ENCODE assay signal across 8 cellular contexts in the genomic region with DNA sequence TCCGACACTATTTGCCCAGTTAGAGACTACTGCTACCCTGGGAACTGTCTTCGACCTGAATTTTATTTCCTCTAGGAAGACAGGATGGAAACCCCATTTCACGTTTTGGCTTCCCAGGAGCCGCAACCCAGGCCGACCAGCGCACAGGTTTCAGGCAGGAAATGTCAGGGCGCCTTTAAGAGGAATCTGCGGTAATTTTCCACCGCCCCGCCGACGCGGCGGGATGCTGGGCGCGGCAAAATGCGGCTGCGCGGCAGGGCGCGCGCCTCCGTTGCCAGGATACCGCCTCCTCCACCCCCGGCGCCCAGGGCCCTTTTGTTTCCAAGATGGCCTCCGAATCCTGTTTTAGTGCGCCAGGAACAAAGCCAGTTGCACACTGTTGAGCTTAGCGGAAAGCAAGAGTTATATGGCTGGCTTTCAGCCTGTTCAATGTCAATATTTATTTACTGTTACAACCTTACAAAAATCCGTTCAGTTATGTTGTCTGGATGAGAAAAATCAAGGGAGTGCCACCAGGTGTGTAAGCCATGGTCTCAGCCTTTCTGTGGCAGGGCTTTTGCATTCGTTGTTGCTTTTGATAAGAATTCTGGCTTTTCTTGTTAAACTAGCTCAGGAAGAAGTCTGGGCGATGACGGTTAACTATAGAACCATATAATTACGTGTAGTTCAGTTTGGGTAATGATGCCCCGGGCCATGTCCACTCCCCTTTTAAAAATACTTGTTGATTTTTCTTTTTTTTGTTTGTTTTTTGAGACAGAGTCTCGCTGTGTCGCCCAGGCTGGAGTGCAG.
DNase-seq lines count a peak whose midpoint lies in the region; ATAC-seq and TF ChIP-seq lines count a peak whose summit lies in the region.

No MANE protein-coding gene starts in this region.

- peak overlapping the region; percentile 92 to 98 (median 97) for H3K27ac Mint-ChIP-seq in CD14-positive monocyte
- H3K27ac Mint-ChIP-seq in dendritic cell treated with granulocyte-macrophage colony-stimulating factor and Interleukin-4, amounts not matched to agents 40 ng/mL and 50 ng/mL, for 4 days: peak overlapping the region; percentile 97

- peak overlapping the region; percentile 77 to 89 for H3K27ac ChIP-seq in liver (ENCODE audit: low read depth in 1 of 2, low read length in 2 of 2)

- H3K9me3 ChIP-seq in liver (ENCODE audit: control insufficient read depth in 4 of 4, low read length in 3 of 4): no peaks in the 10 kb centered on the region

- H3K4me1 Mint-ChIP-seq in CD14-positive monocyte: peaks cover 30% of the 10 kb centered on the region
- H3K4me1 Mint-ChIP-seq in dendritic cell treated with granulocyte-macrophage colony-stimulating factor and Interleukin-4, amounts not matched to agents 40 ng/mL and 50 ng/mL, for 4 days (ENCODE audit: low read depth): peaks cover 41% of the 10 kb centered on the region

- peak overlapping the region; percentile 23 to 71 (median 38) for H3K4me3 ChIP-seq in liver (ENCODE audit: low read depth in 1 of 3, low read length in 3 of 3)

- peak; percentile 24 to 38 for TF ChIP-seq RAD21 in liver (IDR thresholded peaks at IDR 0.05)

- intact Hi-C loops in CD14-positive monocyte (cut with micrococcal nuclease): no loop called here
- intact Hi-C loops in dendritic cell treated with granulocyte-macrophage colony-stimulating factor and Interleukin-4, amounts not matched to agents 40 ng/mL and 50 ng/mL, for 4 days (cut with micrococcal nuclease): loop anchor here (1.0 kb wide), 1 partner anchor 11 kb away; no protein-coding TSS in a partner anchor

- peak overlapping the region; percentile 75 to 90 for H3K9ac ChIP-seq in liver (ENCODE audit: low read depth in 1 of 2, low read length in 2 of 2)

- ATAC-seq in GM19395 (IDR thresholded peaks at IDR 0.05; ENCODE audit: unreplicated experiment) (peak; percentile 90), HG03521 (IDR thresholded peaks at IDR 0.05; ENCODE audit: unreplicated experiment) (peak; percentile 87)

- no peaks in the 10 kb centered on the region for H3K27me3 ChIP-seq in liver (ENCODE audit: control insufficient read depth in 4 of 4, insufficient read depth in 4 of 4, low read length in 3 of 4)

- H3K27me3 Mint-ChIP-seq in CD14-positive monocyte (ENCODE audit: low read depth in 3 of 3): peaks cover 0 to 3% (median 0%) of the 10 kb centered on the region in 3 donors
- H3K27me3 Mint-ChIP-seq in dendritic cell treated with granulocyte-macrophage colony-stimulating factor and Interleukin-4, amounts not matched to agents 40 ng/mL and 50 ng/mL, for 4 days: no peaks in the 10 kb centered on the region

- DNase-seq in CD14-positive monocyte (ENCODE audit: low spot score): peak; percentile 79
- peak; percentile 90 for DNase-seq in NCI-H526 treated with DMSO at 0.1 percent for 48 hours (lab: John Stamatoyannopoulos, UW)
- peak; percentile 87 for DNase-seq in activated CD4-positive, alpha-beta T cell treated with anti-CD3 and anti-CD28 coated beads, Interleukin-2, amount 50 U/mL, for 1 hour
- peak; percentile 86 for DNase-seq in stimulated activated CD4-positive, alpha-beta T cell treated with anti-CD3 and anti-CD28 coated beads, Interleukin-4, amount 100 ng/mL, for 1 hour

- no peaks in the 10 kb centered on the region for H3K9me3 Mint-ChIP-seq in CD14-positive monocyte
- H3K9me3 Mint-ChIP-seq in dendritic cell treated with granulocyte-macrophage colony-stimulating factor and Interleukin-4, amounts not matched to agents 40 ng/mL and 50 ng/mL, for 4 days: no peaks in the 10 kb centered on the region

- no peaks in the 10 kb centered on the region for H3K36me3 ChIP-seq in liver (ENCODE audit: control insufficient read depth in 4 of 4, insufficient read depth in 3 of 4, low read depth in 1 of 4, low read length in 3 of 4)

- peak overlapping the region; percentile 84 to 92 for H3K4me3 Mint-ChIP-seq in CD14-positive monocyte
- peak overlapping the region; percentile 76 for H3K4me3 Mint-ChIP-seq in dendritic cell treated with granulocyte-macrophage colony-stimulating factor and Interleukin-4, amounts not matched to agents 40 ng/mL and 50 ng/mL, for 4 days

- H3K4me1 ChIP-seq in liver (ENCODE audit: control insufficient read depth in 4 of 4, insufficient read depth in 4 of 4, low read length in 3 of 4): peaks cover 0 to 4% (median 2%) of the 10 kb centered on the region in 4 donors

- no peaks in the 10 kb centered on the region for H3K36me3 Mint-ChIP-seq in CD14-positive monocyte
- H3K36me3 Mint-ChIP-seq in dendritic cell treated with granulocyte-macrophage colony-stimulating factor and Interleukin-4, amounts not matched to agents 40 ng/mL and 50 ng/mL, for 4 days (ENCODE audit: low read depth): no peaks in the 10 kb centered on the region

- no peak for TF ChIP-seq CTCF in CD14-positive monocyte (IDR thresholded peaks at IDR 0.05)
- TF ChIP-seq CTCF in liver (IDR thresholded peaks at IDR 0.05; ENCODE audit: low read depth, low read length, missing input control): no peak

- 5% methylated on average over 37 of the region's 37 CpGs for WGBS in liver

TF ChIP-seq in liver, 16 proteins besides CTCF, POLR2A, EP300 and RAD21:
- TF ChIP-seq YY1 (IDR thresholded peaks at IDR 0.05) (peak; percentile 99), HNF4A (conservative IDR thresholded peaks at IDR 0.05) (peak in 1 of 2 donors; percentile 4), TAF1 (conservative IDR thresholded peaks at IDR 0.05) (peak; percentile 70), GABPA (IDR thresholded peaks at IDR 0.05 in 1 of 2, conservative IDR thresholded peaks at IDR 0.05 in 1 of 2) (peak in 1 of 2 donors; percentile 58), HNF4G (IDR thresholded peaks at IDR 0.05) (no peak), SP1 (IDR thresholded peaks at IDR 0.05) (peak; percentile 70), FOXA2 (IDR thresholded peaks at IDR 0.05) (peak; percentile 38), FOXA1 (IDR thresholded peaks at IDR 0.05) (no peak), NR2F2 (IDR thresholded peaks at IDR 0.05) (no peak), JUND (IDR thresholded peaks at IDR 0.05) (peak in 1 of 2 donors; percentile 12), MAX (IDR thresholded peaks at IDR 0.05) (no peak), EGR1 (IDR thresholded peaks at IDR 0.05; ENCODE audit: low read depth in 2 of 2) (peak in 1 of 2 donors; percentile 68)
- TF ChIP-seq, protein P1, sequence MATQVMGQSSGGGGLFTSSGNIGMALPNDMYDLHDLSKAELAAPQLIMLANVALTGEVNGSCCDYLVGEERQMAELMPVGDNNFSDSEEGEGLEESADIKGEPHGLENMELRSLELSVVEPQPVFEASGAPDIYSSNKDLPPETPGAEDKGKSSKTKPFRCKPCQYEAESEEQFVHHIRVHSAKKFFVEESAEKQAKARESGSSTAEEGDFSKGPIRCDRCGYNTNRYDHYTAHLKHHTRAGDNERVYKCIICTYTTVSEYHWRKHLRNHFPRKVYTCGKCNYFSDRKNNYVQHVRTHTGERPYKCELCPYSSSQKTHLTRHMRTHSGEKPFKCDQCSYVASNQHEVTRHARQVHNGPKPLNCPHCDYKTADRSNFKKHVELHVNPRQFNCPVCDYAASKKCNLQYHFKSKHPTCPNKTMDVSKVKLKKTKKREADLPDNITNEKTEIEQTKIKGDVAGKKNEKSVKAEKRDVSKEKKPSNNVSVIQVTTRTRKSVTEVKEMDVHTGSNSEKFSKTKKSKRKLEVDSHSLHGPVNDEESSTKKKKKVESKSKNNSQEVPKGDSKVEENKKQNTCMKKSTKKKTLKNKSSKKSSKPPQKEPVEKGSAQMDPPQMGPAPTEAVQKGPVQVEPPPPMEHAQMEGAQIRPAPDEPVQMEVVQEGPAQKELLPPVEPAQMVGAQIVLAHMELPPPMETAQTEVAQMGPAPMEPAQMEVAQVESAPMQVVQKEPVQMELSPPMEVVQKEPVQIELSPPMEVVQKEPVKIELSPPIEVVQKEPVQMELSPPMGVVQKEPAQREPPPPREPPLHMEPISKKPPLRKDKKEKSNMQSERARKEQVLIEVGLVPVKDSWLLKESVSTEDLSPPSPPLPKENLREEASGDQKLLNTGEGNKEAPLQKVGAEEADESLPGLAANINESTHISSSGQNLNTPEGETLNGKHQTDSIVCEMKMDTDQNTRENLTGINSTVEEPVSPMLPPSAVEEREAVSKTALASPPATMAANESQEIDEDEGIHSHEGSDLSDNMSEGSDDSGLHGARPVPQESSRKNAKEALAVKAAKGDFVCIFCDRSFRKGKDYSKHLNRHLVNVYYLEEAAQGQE (IDR thresholded peaks at IDR 0.05): peak; percentile 40
- TF ChIP-seq, protein P2, sequence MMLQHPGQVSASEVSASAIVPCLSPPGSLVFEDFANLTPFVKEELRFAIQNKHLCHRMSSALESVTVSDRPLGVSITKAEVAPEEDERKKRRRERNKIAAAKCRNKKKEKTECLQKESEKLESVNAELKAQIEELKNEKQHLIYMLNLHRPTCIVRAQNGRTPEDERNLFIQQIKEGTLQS (IDR thresholded peaks at IDR 0.05): no peak

Comparison
In these comparisons a context has a peak if more than half of its experiments do, and no peak if none do; other contexts are left out.
1. Peak in every context shown above with its lines: DNase-seq, ATAC-seq, H3K4me3 ChIP-seq and H3K27ac ChIP-seq.